In genomic region chrX:54181196-54181953, GRCh38 we compare ENCODE assay signal across 9 cellular contexts. TPM values are rescaled to one million over a fixed set of nuclear protein-coding genes. Genes with fewer than 3 reads are reported as not detected.
DNase-seq lines count a peak whose midpoint lies in the region; ATAC-seq and TF ChIP-seq lines count a peak whose summit lies in the region.
"Had no signal": no experiment of that assay in that cellular context is flagged by ENCODE, and none has a peak within 500 bp of the region (broad histone marks: within the 10 kb centered on the region; RNA-seq: fewer than 3 reads in every experiment).

No MANE protein-coding gene starts in this region.

- H3K4me1 Mint-ChIP-seq in activated naive CD4-positive, alpha-beta T cell treated with anti-CD3 and anti-CD28 coated beads, Interleukin-2, amount 50 U/mL, for 24 hours: peaks cover 59% of the 10 kb centered on the region
- H3K4me1 Mint-ChIP-seq in WTC11: peaks cover 37% of the 10 kb centered on the region

- intact Hi-C loops in upper lobe of right lung (cut with DNase I): no loop called here

- H3K9me3 ChIP-seq in iPS-18c (ENCODE audit: control insufficient read depth, insufficient read depth, low read length): peaks cover 6% of the 10 kb centered on the region
- no peaks in the 10 kb centered on the region for H3K9me3 ChIP-seq in upper lobe of right lung

- peak overlapping the region; percentile 92 for H3K27ac Mint-ChIP-seq in activated naive CD4-positive, alpha-beta T cell treated with anti-CD3 and anti-CD28 coated beads, Interleukin-2, amount 50 U/mL, for 24 hours
- H3K27ac Mint-ChIP-seq in WTC11: peak overlapping the region; percentile 45

- H3K4me3 ChIP-seq in iPS-18c (ENCODE audit: insufficient read depth, low read depth, low read length): peak overlapping the region; percentile 69
- peak overlapping the region; percentile 71 for H3K4me3 ChIP-seq in upper lobe of right lung

- peaks cover 14% of the 10 kb centered on the region for H3K4me1 ChIP-seq in upper lobe of right lung

- H3K27ac ChIP-seq in upper lobe of right lung: no peak overlapping the region

- CTCF ChIA-PET in WTC11 (lab: Charles Lee): no interaction called here

- peaks cover 13% of the 10 kb centered on the region for H3K36me3 Mint-ChIP-seq in activated naive CD4-positive, alpha-beta T cell treated with anti-CD3 and anti-CD28 coated beads, Interleukin-2, amount 50 U/mL, for 24 hours
- H3K36me3 Mint-ChIP-seq in WTC11: peaks cover 12% of the 10 kb centered on the region

- ATAC-seq in WTC11: no peak
- ATAC-seq in upper lobe of right lung: no peak
- ATAC-seq in GM18873 (IDR thresholded peaks at IDR 0.05; ENCODE audit: low FRiP score, unreplicated experiment): no peak

- POLR2A ChIA-PET in WTC11 (lab: Charles Lee): interaction anchor here (0.6 to 1.2 kb wide), 3 partner anchors 13 to 355 kb away, joined by 3 read pairs; no protein-coding TSS in a partner anchor

- H3K9me3 Mint-ChIP-seq in activated naive CD4-positive, alpha-beta T cell treated with anti-CD3 and anti-CD28 coated beads, Interleukin-2, amount 50 U/mL, for 24 hours: no peaks in the 10 kb centered on the region
- H3K9me3 Mint-ChIP-seq in WTC11: no peaks in the 10 kb centered on the region

- H3K27me3 ChIP-seq in upper lobe of right lung: no peaks in the 10 kb centered on the region

- DNase-seq in activated naive CD4-positive, alpha-beta T cell treated with anti-CD3 and anti-CD28 coated beads, Interleukin-2, amount 50 U/mL, for 16 hours: no peak
- no peak for DNase-seq in WTC11 (ENCODE audit: low spot score)
- DNase-seq in upper lobe of right lung: no peak
- DNase-seq in germinal center (ENCODE audit: low spot score): no peak
- DNase-seq in NCI-H524 (lab: John Stamatoyannopoulos, UW): no peak
- DNase-seq: amniotic stem cell had no signal

- no peaks in the 10 kb centered on the region for H3K36me3 ChIP-seq in upper lobe of right lung

- no peaks in the 10 kb centered on the region for H3K27me3 Mint-ChIP-seq in activated naive CD4-positive, alpha-beta T cell treated with anti-CD3 and anti-CD28 coated beads, Interleukin-2, amount 50 U/mL, for 24 hours
- no peaks in the 10 kb centered on the region for H3K27me3 Mint-ChIP-seq in WTC11 (ENCODE audit: low read depth)

- TF ChIP-seq CTCF in WTC11 (IDR thresholded peaks at IDR 0.05) (no peak), upper lobe of right lung (IDR thresholded peaks at IDR 0.05) (no peak)

- H3K4me3 Mint-ChIP-seq in activated naive CD4-positive, alpha-beta T cell treated with anti-CD3 and anti-CD28 coated beads, Interleukin-2, amount 50 U/mL, for 24 hours: peak overlapping the region; percentile 87
- H3K4me3 Mint-ChIP-seq in WTC11: peak overlapping the region; percentile 68

TF ChIP-seq in WTC11, 78 proteins besides CTCF, POLR2A, EP300 and RAD21 (continues in another document):
- TF ChIP-seq RELA (CRISPR knock-in tag; IDR thresholded peaks at IDR 0.05; ENCODE audit: borderline replicate concordance) (no peak), ATF1 (CRISPR knock-in tag; IDR thresholded peaks at IDR 0.05) (no peak), ZNF138 (CRISPR knock-in tag; conservative IDR thresholded peaks at IDR 0.05) (no peak), ZSCAN18 (CRISPR knock-in tag; IDR thresholded peaks at IDR 0.05) (no peak), STAT6 (CRISPR knock-in tag; conservative IDR thresholded peaks at IDR 0.05; ENCODE audit: low read depth) (no peak), AR (CRISPR knock-in tag; IDR thresholded peaks at IDR 0.05) (no peak), FOXK1 (CRISPR knock-in tag; IDR thresholded peaks at IDR 0.05) (no peak), MXD4 (CRISPR knock-in tag; IDR thresholded peaks at IDR 0.05; ENCODE audit: borderline replicate concordance) (no peak), JAZF1 (CRISPR knock-in tag; IDR thresholded peaks at IDR 0.05) (no peak), AFF4 (CRISPR knock-in tag; IDR thresholded peaks at IDR 0.05; ENCODE audit: borderline replicate concordance) (no peak), OVOL2 (CRISPR knock-in tag; IDR thresholded peaks at IDR 0.05; ENCODE audit: borderline replicate concordance) (no peak)

RNA-seq across cellular contexts. Expression of gene FAM120C, which starts 1.7 kb away (rescaled TPM):
- total RNA-seq in WTC11 (2021) (10.6 to 12.4 TPM (median 12.3 TPM) in 3 replicates), upper lobe of right lung (10.4 TPM)
